In genomic region chr6:1037430-1037829, GRCh38 we compare ENCODE assay signal across 36 cellular contexts.
"Had no signal": no experiment of that assay in that cellular context is flagged by ENCODE, and none has a peak within 500 bp of the region (broad histone marks: within the 10 kb centered on the region; RNA-seq: fewer than 3 reads in every experiment).

No MANE protein-coding gene starts in this region.

- H3K27me3 ChIP-seq: body of pancreas, brain microvascular endothelial cell, cardiac muscle cell had no signal

- H3K27ac ChIP-seq: adrenal gland, body of pancreas, brain microvascular endothelial cell, breast epithelium, cardiac muscle cell, VCaP had no signal

- ATAC-seq: activated CD8-positive, alpha-beta memory T cell treated with anti-CD3 and anti-CD28 coated beads, Interleukin-2, amount 10 ng/mL, durations not matched to agents 7 days and 5 days; activated CD8-positive, alpha-beta T cell treated with anti-CD3 and anti-CD28 coated beads, Interleukin-2, amount 10 ng/mL, durations not matched to agents 7 days and 5 days; body of pancreas had no signal

- H3K9me3 Mint-ChIP-seq: activated CD4-positive, alpha-beta memory T cell treated with anti-CD3 and anti-CD28 coated beads, Interleukin-2, amount 10 ng/mL, durations not matched to agents 7 days and 5 days; activated CD4-positive, alpha-beta T cell treated with anti-CD3 and anti-CD28 coated beads, Interleukin-2, amount 10 ng/mL, durations not matched to agents 7 days and 5 days; activated naive CD4-positive, alpha-beta T cell treated with anti-CD3 and anti-CD28 coated beads, Interleukin-2, amount 10 ng/mL, durations not matched to agents 7 days and 5 days; activated naive CD4-positive, alpha-beta T cell treated with anti-CD3 and anti-CD28 coated beads, Interleukin-2, amount 50 U/mL, for 24 hours; activated naive CD8-positive, alpha-beta T cell treated with anti-CD3 and anti-CD28 coated beads for 36 hours; activated T-cell treated with anti-CD3 and anti-CD28 coated beads, Interleukin-2, amount 50 U/mL, for 24 hours; activated T-helper 2 cell treated with anti-CD3 and anti-CD28 coated beads, Interferon-gamma antibody, Interleukin-2, Interleukin-4, amounts not matched to agents 10 μg/mL and 5 μg/mL and 100 μg/mL, durations not matched to agents 14 hours and 24 hours and 36 hours; central memory CD8-positive, alpha-beta T cell; T-helper 1 cell treated with Interleukin-12 subunit alpha and Interleukin-12 subunit beta and Interleukin-4 antibody, amounts not matched to agents 30 μg/mL and 1 μg/mL, for 36 hours; T-helper 2 cell treated with Interferon-gamma antibody and Interleukin-4, amounts not matched to agents 5 μg/mL and 100 μg/mL, for 36 hours had no signal

- H3K9me3 ChIP-seq: adrenal gland, body of pancreas had no signal

- H3K27ac Mint-ChIP-seq: activated B cell treated with CpG ODN at 0.5 μM for 24 hours; activated CD4-positive, alpha-beta memory T cell treated with anti-CD3 and anti-CD28 coated beads, Interleukin-2, amount 10 ng/mL, durations not matched to agents 7 days and 5 days; activated CD4-positive, alpha-beta T cell treated with anti-CD3 and anti-CD28 coated beads, Interleukin-2, amount 10 ng/mL, durations not matched to agents 7 days and 5 days; activated CD8-positive, alpha-beta memory T cell treated with anti-CD3 and anti-CD28 coated beads, Interleukin-2, amount 10 ng/mL, durations not matched to agents 7 days and 5 days; activated CD8-positive, alpha-beta T cell treated with anti-CD3 and anti-CD28 coated beads, Interleukin-2, amount 10 ng/mL, durations not matched to agents 7 days and 5 days; activated naive CD4-positive, alpha-beta T cell treated with anti-CD3 and anti-CD28 coated beads, Interleukin-2, amount 10 ng/mL, durations not matched to agents 7 days and 5 days; activated naive CD4-positive, alpha-beta T cell treated with anti-CD3 and anti-CD28 coated beads, Interleukin-2, amount 50 U/mL, for 24 hours; activated naive CD8-positive, alpha-beta T cell treated with anti-CD3 and anti-CD28 coated beads for 36 hours; activated T-cell treated with anti-CD3 and anti-CD28 coated beads, Interleukin-2, amount 50 U/mL, for 24 hours; activated T-helper 2 cell treated with anti-CD3 and anti-CD28 coated beads, Interferon-gamma antibody, Interleukin-2, Interleukin-4, amounts not matched to agents 10 μg/mL and 5 μg/mL and 100 μg/mL, durations not matched to agents 14 hours and 24 hours and 36 hours; T-helper 1 cell treated with Interleukin-12 subunit alpha and Interleukin-12 subunit beta and Interleukin-4 antibody, amounts not matched to agents 30 μg/mL and 1 μg/mL, for 36 hours; T-helper 2 cell treated with Interferon-gamma antibody and Interleukin-4, amounts not matched to agents 5 μg/mL and 100 μg/mL, for 36 hours had no signal

- FAIRE-seq: astrocyte, TTC549 had no signal

- DNase-seq: activated B cell treated with CpG ODN at 0.5 μM for 24 hours; activated CD4-positive, alpha-beta memory T cell treated with anti-CD3 and anti-CD28 coated beads, Interleukin-2, amount 10 ng/mL, durations not matched to agents 7 days and 5 days; activated CD4-positive, alpha-beta T cell treated with anti-CD3 and anti-CD28 coated beads for 4 hours; activated CD4-positive, alpha-beta T cell treated with anti-CD3 and anti-CD28 coated beads, Interleukin-2, amount 10 ng/mL, durations not matched to agents 7 days and 5 days; activated CD4-positive, alpha-beta T cell treated with anti-CD3 and anti-CD28 coated beads, Interleukin-2, amount 50 U/mL, for 48 hours; activated CD4-positive, CD25-positive, alpha-beta regulatory T cell treated with anti-CD3 and anti-CD28 coated beads, Interleukin-2, amount 50 U/mL, for 72 hours; activated CD8-positive, alpha-beta memory T cell treated with anti-CD3 and anti-CD28 coated beads for 24 hours; activated CD8-positive, alpha-beta memory T cell treated with anti-CD3 and anti-CD28 coated beads, Interleukin-2, amount 10 ng/mL, durations not matched to agents 7 days and 5 days; activated CD8-positive, alpha-beta memory T cell treated with anti-CD3 and anti-CD28 coated beads, Interleukin-2, amount 50 U/mL, for 48 hours; activated CD8-positive, alpha-beta T cell treated with anti-CD3 and anti-CD28 coated beads, Interleukin-2, amount 10 ng/mL, durations not matched to agents 7 days and 5 days; activated effector memory CD4-positive, alpha-beta T cell treated with Interleukin-2 at 50 U/mL for 16 hours; activated gamma-delta T cell; activated naive CD4-positive, alpha-beta T cell treated with anti-CD3 and anti-CD28 coated beads, Interleukin-2, amount 10 ng/mL, durations not matched to agents 7 days and 5 days; activated naive CD4-positive, alpha-beta T cell treated with Interleukin-2 at 50 U/mL for 16 hours; activated naive CD8-positive, alpha-beta T cell treated with anti-CD3 and anti-CD28 coated beads for 36 hours; activated T-cell treated with anti-CD3 and anti-CD28 coated beads, Interleukin-2, amount 50 U/mL, for 24 hours; activated T-cell treated with anti-CD3 and anti-CD28 coated beads, Interleukin-2, amount 50 U/mL, for 48 hours; adrenal gland; amniotic stem cell; aorta; body of pancreas; brain microvascular endothelial cell; cerebellar nuclear complex; T-helper 1 cell; T-helper 2 cell; T-helper 9 cell had no signal

- H3K36me3 ChIP-seq: adrenal gland, brain microvascular endothelial cell, breast epithelium, cardiac muscle cell had no signal

- H3K4me1 ChIP-seq: adrenal gland, body of pancreas, breast epithelium had no signal

- H3K36me3 Mint-ChIP-seq: activated CD8-positive, alpha-beta memory T cell treated with anti-CD3 and anti-CD28 coated beads, Interleukin-2, amount 10 ng/mL, durations not matched to agents 7 days and 5 days; activated naive CD4-positive, alpha-beta T cell treated with anti-CD3 and anti-CD28 coated beads, Interleukin-2, amount 10 ng/mL, durations not matched to agents 7 days and 5 days; activated naive CD4-positive, alpha-beta T cell treated with anti-CD3 and anti-CD28 coated beads, Interleukin-2, amount 50 U/mL, for 24 hours; activated naive CD8-positive, alpha-beta T cell treated with anti-CD3 and anti-CD28 coated beads for 36 hours had no signal

- H3K4me3 ChIP-seq: adrenal gland, body of pancreas, breast epithelium, cardiac muscle cell had no signal
